10 cellular contexts compared by ENCODE assay signal in the genomic region with DNA sequence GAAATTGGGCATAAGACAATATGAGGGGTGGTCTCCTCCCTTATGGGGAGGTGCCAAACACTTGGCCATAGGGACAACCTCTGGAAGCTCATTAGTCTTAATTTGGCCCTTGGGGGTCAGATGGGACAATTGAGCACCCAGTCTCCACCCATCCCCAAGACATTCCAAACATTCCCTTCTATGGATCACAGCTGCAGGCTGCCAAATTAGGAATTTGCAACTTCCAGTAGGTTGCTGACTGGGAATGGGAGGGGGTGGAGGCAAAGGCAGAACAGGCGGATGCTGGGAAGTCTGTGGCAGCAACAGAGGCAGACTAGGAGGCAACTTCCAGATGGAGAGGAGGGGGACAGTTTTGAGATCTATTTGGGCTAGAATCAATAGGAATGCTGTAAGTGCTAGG. TPM values are rescaled to one million over a fixed set of nuclear protein-coding genes. Genes with fewer than 3 reads are reported as not detected.
DNase-seq lines count a peak whose midpoint lies in the region; ATAC-seq lines count a peak whose summit lies in the region.
"Had no signal": no experiment of that assay in that cellular context is flagged by ENCODE, and none has a peak within 500 bp of the region (broad histone marks: within the 10 kb centered on the region; RNA-seq: fewer than 3 reads in every experiment).

No MANE protein-coding gene starts in this region.

- in situ Hi-C loops in KBM-7 (cut with MboI; ENCODE audit: low pct_unique_long_range_greater_than_20kb, low sequenced_read_pairs): loop anchor here (25.0 kb wide), 1 partner anchor 102 kb away; a partner anchor contains a TSS

- H3K27me3 ChIP-seq in HUES48 (ENCODE audit: control insufficient read depth, insufficient read depth, low read length) (no peaks in the 10 kb centered on the region), muscle layer of duodenum (ENCODE audit: low read depth, low read length) (no peaks in the 10 kb centered on the region)
- H3K27me3 ChIP-seq: ovary had no signal

- ATAC-seq in HG03175 (IDR thresholded peaks at IDR 0.05; ENCODE audit: unreplicated experiment): no peak
- no peak for ATAC-seq in HG03280 (IDR thresholded peaks at IDR 0.05; ENCODE audit: unreplicated experiment)

- H3K36me3 ChIP-seq in HUES48 (ENCODE audit: control insufficient read depth, insufficient read depth, low read length): peaks cover 23% of the 10 kb centered on the region
- peaks cover 14 to 17% of the 10 kb centered on the region in 2 donors for H3K36me3 ChIP-seq in muscle layer of duodenum (ENCODE audit: control insufficient read depth in 1 of 2, insufficient read depth in 2 of 2, low read length in 2 of 2)
- H3K36me3 ChIP-seq: ovary had no signal

- H3K4me1 ChIP-seq in HUES48 (ENCODE audit: control insufficient read depth, insufficient read depth, low read length): peaks cover 22% of the 10 kb centered on the region
- peaks cover 3 to 29% of the 10 kb centered on the region in 2 donors for H3K4me1 ChIP-seq in muscle layer of duodenum (ENCODE audit: control insufficient read depth in 1 of 2, insufficient read depth in 2 of 2, low read length in 2 of 2)

- DNase-seq in AG08396 (ENCODE audit: low spot score): peak; percentile 80
- peak; percentile 30 for DNase-seq in dermis blood vessel endothelial cell
- no peak for DNase-seq in KBM-7
- no peak for DNase-seq in NCI-H526 treated with DMSO at 0.1 percent for 48 hours (lab: John Stamatoyannopoulos, UW)
- DNase-seq: NCI-H1436 had no signal

- no peak overlapping the region for H3K9ac ChIP-seq in HUES48 (ENCODE audit: low read depth, low read length)

- H3K27ac ChIP-seq in HUES48 (ENCODE audit: low read depth, low read length) (peak overlapping the region; percentile 70), muscle layer of duodenum (ENCODE audit: low read length) (peak overlapping the region; percentile 87)
- H3K27ac ChIP-seq: ovary had no signal

- no peak overlapping the region; the same call in 1 of the 2 replicates for H3K4me3 ChIP-seq in HUES48 (ENCODE audit: low read depth, low read length)
- no peak overlapping the region for H3K4me3 ChIP-seq in muscle layer of duodenum (ENCODE audit: low read depth in 1 of 2, low read length in 2 of 2)
- H3K4me3 ChIP-seq: ovary had no signal

- no peaks in the 10 kb centered on the region for H3K9me3 ChIP-seq in HUES48 (ENCODE audit: control insufficient read depth, insufficient read depth, low read length)
- no peaks in the 10 kb centered on the region for H3K9me3 ChIP-seq in muscle layer of duodenum (ENCODE audit: control insufficient read depth in 1 of 2, low read length in 2 of 2)
- H3K9me3 ChIP-seq: ovary had no signal

RNA-seq across cellular contexts. Expression of a gene that starts 1.4 kb away (rescaled TPM):
- total RNA-seq in dermis blood vessel endothelial cell: 130 and 135 TPM in 2 replicates

RNA-seq across cellular contexts. Expression of a gene that starts 56.9 kb away (rescaled TPM):
- 7.3 and 10.6 TPM in 2 replicates for total RNA-seq in dermis blood vessel endothelial cell

Comparison
In these comparisons a context has a peak if more than half of its experiments do, and no peak if none do; other contexts are left out.
1. DNase-seq: peak in AG08396 (single experiment) and dermis blood vessel endothelial cell (single experiment); none in KBM-7 (single experiment) and NCI-H526 treated with DMSO at 0.1 percent for 48 hours (single experiment).